In the genomic region with DNA sequence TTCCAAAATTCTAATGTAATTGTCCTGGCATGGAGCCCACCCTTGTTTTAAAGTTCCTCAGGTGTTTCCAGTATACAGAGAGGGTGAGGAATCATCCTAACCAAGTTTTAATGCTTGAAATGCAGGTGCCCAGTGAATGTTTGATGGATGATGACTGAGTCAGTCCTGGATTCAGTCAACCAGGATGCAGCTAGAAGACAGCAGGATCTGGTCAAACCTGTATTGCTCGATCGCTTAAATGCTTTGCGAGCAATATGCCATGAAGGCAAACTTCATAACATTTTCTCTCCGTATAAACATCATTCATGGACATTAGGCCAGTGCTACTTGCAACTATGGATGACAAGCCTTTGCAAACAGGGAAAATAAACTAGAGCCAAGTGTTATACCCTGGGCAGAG, we compare ENCODE assay signal across 31 cellular contexts.
"Had no signal": no experiment of that assay in that cellular context is flagged by ENCODE, and none has a peak within 500 bp of the region (broad histone marks: within the 10 kb centered on the region; RNA-seq: fewer than 3 reads in every experiment).

No MANE protein-coding gene starts in this region.

- H3K9me3 Mint-ChIP-seq: immature natural killer cell; mesothelial cell of epicardium; stimulated activated effector memory CD8-positive, alpha-beta T cell treated with anti-CD3 and anti-CD28 coated beads, Interleukin-12 subunit alpha, Interleukin-12 subunit beta, amount 100 ng/mL, for 72 hours; stimulated activated naive CD8-positive, alpha-beta T cell treated with anti-CD3 and anti-CD28 coated beads, Interleukin-15, Interleukin-2, amounts not matched to agents 100 ng/mL and 50 ng/mL, for 24 hours had no signal

- H3K9me3 ChIP-seq: ascending aorta, esophagus muscularis mucosa, heart left ventricle, ovary, prostate gland, thoracic aorta, upper lobe of left lung, vagina had no signal

- H3K4me3 ChIP-seq: ascending aorta, esophagus muscularis mucosa, heart left ventricle, ovary, prostate gland, skin epidermis, thoracic aorta, upper lobe of left lung, vagina had no signal

- H3K36me3 Mint-ChIP-seq: activated naive CD8-positive, alpha-beta T cell; brain; immature natural killer cell; mesothelial cell of epicardium; naive thymus-derived CD4-positive, alpha-beta T cell; stimulated activated effector memory CD8-positive, alpha-beta T cell treated with anti-CD3 and anti-CD28 coated beads, Interleukin-12 subunit alpha, Interleukin-12 subunit beta, amount 100 ng/mL, for 72 hours had no signal

- H3K4me3 Mint-ChIP-seq: activated naive CD8-positive, alpha-beta T cell; brain; effector memory CD8-positive, alpha-beta T cell; immature natural killer cell; mesothelial cell of epicardium; naive thymus-derived CD4-positive, alpha-beta T cell; stimulated activated effector memory CD8-positive, alpha-beta T cell treated with anti-CD3 and anti-CD28 coated beads, Interleukin-12 subunit alpha, Interleukin-12 subunit beta, amount 100 ng/mL, for 72 hours; stimulated activated naive CD8-positive, alpha-beta T cell treated with anti-CD3 and anti-CD28 coated beads, Interleukin-15, Interleukin-2, amounts not matched to agents 100 ng/mL and 50 ng/mL, for 24 hours had no signal

- FAIRE-seq: kidney had no signal

- H3K4me1 Mint-ChIP-seq: immature natural killer cell; naive thymus-derived CD4-positive, alpha-beta T cell; stimulated activated effector memory CD8-positive, alpha-beta T cell treated with anti-CD3 and anti-CD28 coated beads, Interleukin-12 subunit alpha, Interleukin-12 subunit beta, amount 100 ng/mL, for 72 hours had no signal

- ATAC-seq: activated CD4-positive, CD25-positive, alpha-beta regulatory T cell treated with anti-CD3 and anti-CD28 coated beads, Interleukin-2, amount 50 U/mL, for 24 hours; effector memory CD8-positive, alpha-beta T cell; foreskin keratinocyte; heart left ventricle; naive thymus-derived CD4-positive, alpha-beta T cell; sciatic nerve; stimulated activated effector memory CD8-positive, alpha-beta T cell treated with anti-CD3 and anti-CD28 coated beads, Interleukin-12 subunit alpha, Interleukin-12 subunit beta, amount 100 ng/mL, for 72 hours had no signal

- DNase-seq: activated CD4-positive, alpha-beta T cell treated with anti-CD3 and anti-CD28 coated beads for 48 hours; activated CD4-positive, alpha-beta T cell treated with anti-CD3 and anti-CD28 coated beads, Interleukin-2, amount 50 U/mL, for 48 hours; activated CD8-positive, alpha-beta memory T cell treated with anti-CD3 and anti-CD28 coated beads for 24 hours; activated effector memory CD4-positive, alpha-beta T cell treated with Interleukin-2 at 50 U/mL for 16 hours; activated naive CD4-positive, alpha-beta T cell treated with Interleukin-2 at 50 U/mL for 16 hours; cortex of kidney; effector memory CD8-positive, alpha-beta T cell; foreskin keratinocyte; heart left ventricle; hypothalamus; immature natural killer cell; kidney; naive thymus-derived CD4-positive, alpha-beta T cell; ovary; stimulated activated CD4-positive, alpha-beta T cell treated with anti-CD3 and anti-CD28 coated beads, Interleukin-4, amount 100 ng/mL, for 24 hours; T1000; upper lobe of left lung had no signal

- H3K4me1 ChIP-seq: ascending aorta, esophagus muscularis mucosa, foreskin keratinocyte, heart left ventricle, prostate gland, upper lobe of left lung, vagina had no signal

- H3K27ac Mint-ChIP-seq: activated naive CD8-positive, alpha-beta T cell; brain; effector memory CD8-positive, alpha-beta T cell; immature natural killer cell; naive thymus-derived CD4-positive, alpha-beta T cell; stimulated activated effector memory CD8-positive, alpha-beta T cell treated with anti-CD3 and anti-CD28 coated beads, Interleukin-12 subunit alpha, Interleukin-12 subunit beta, amount 100 ng/mL, for 72 hours; stimulated activated naive CD8-positive, alpha-beta T cell treated with anti-CD3 and anti-CD28 coated beads, Interleukin-15, Interleukin-2, amounts not matched to agents 100 ng/mL and 50 ng/mL, for 24 hours had no signal

- H3K27me3 ChIP-seq: ascending aorta, esophagus muscularis mucosa, foreskin keratinocyte, heart left ventricle, ovary, upper lobe of left lung, vagina had no signal

- H3K27ac ChIP-seq: ascending aorta, esophagus muscularis mucosa, foreskin keratinocyte, heart left ventricle, ovary, prostate gland, skin epidermis, thoracic aorta, upper lobe of left lung, vagina, WERI-Rb-1 had no signal

- H3K36me3 ChIP-seq: ascending aorta, esophagus muscularis mucosa, heart left ventricle, ovary, prostate gland, thoracic aorta, upper lobe of left lung, vagina, WERI-Rb-1 had no signal
